8 cellular contexts compared by ENCODE assay signal in genomic region chr7:5396542-5396941, GRCh38. TPM values are rescaled to one million over a fixed set of nuclear protein-coding genes. Genes with fewer than 3 reads are reported as not detected.
DNase-seq lines count a peak whose midpoint lies in the region; ATAC-seq and TF ChIP-seq lines count a peak whose summit lies in the region.

No MANE protein-coding gene starts in this region.

- H3K27me3 ChIP-seq in naive thymus-derived CD4-positive, alpha-beta T cell (ENCODE audit: control insufficient read depth in 2 of 2, insufficient read depth in 2 of 2, low read length in 2 of 2): no peaks in the 10 kb centered on the region
- no peaks in the 10 kb centered on the region for H3K27me3 ChIP-seq in thyroid gland

- no peaks in the 10 kb centered on the region for H3K9me3 ChIP-seq in naive thymus-derived CD4-positive, alpha-beta T cell (ENCODE audit: control insufficient read depth in 2 of 3, low read length in 3 of 3)
- H3K9me3 ChIP-seq in thyroid gland: no peaks in the 10 kb centered on the region

- peak overlapping the region; percentile 89 for H3K27ac Mint-ChIP-seq in activated B cell treated with CpG ODN at 0.5 μM for 24 hours
- peak overlapping the region; percentile 58 to 94 (median 91) for H3K27ac Mint-ChIP-seq in naive thymus-derived CD4-positive, alpha-beta T cell

- no peaks in the 10 kb centered on the region for H3K27me3 Mint-ChIP-seq in activated B cell treated with CpG ODN at 0.5 μM for 24 hours
- H3K27me3 Mint-ChIP-seq in naive thymus-derived CD4-positive, alpha-beta T cell: no peaks in the 10 kb centered on the region

- POLR2A ChIA-PET in activated B cell treated with CpG ODN at 0.5 μM for 24 hours (lab: Charles Lee): interaction anchor here (0.9 to 2.2 kb wide), 17 partner anchors 13 to 427 kb away, joined by 3 to 17 read pairs (median 6); no protein-coding TSS in a partner anchor
- POLR2A ChIA-PET in naive thymus-derived CD4-positive, alpha-beta T cell (lab: Charles Lee): interaction anchor here (0.6 to 1.6 kb wide), 8 partner anchors 20 to 305 kb away, joined by 3 to 12 read pairs (median 4); partner anchors contain the start of gene TNRC18

- H3K36me3 ChIP-seq in naive thymus-derived CD4-positive, alpha-beta T cell (ENCODE audit: control insufficient read depth in 2 of 3, insufficient read depth in 3 of 3, low read length in 3 of 3): peaks cover 0 to 29% (median 0%) of the 10 kb centered on the region in 3 experiments
- H3K36me3 ChIP-seq in thyroid gland: peaks cover 11 to 13% of the 10 kb centered on the region in 2 donors

- intact Hi-C loops in activated B cell treated with CpG ODN at 0.5 μM for 24 hours (cut with micrococcal nuclease) (loop anchor here (2.0 kb wide), 1 partner anchor 24 kb away; no protein-coding TSS in a partner anchor), thyroid gland (cut with DNase I) (no loop called here)
- intact Hi-C loops in naive thymus-derived CD4-positive, alpha-beta T cell (cut with micrococcal nuclease): loop anchor here (1.0 to 2.0 kb wide), 9 partner anchors 28 to 426 kb away; no protein-coding TSS in a partner anchor

- H3K4me3 Mint-ChIP-seq in activated B cell treated with CpG ODN at 0.5 μM for 24 hours: peak overlapping the region; percentile 86
- peak overlapping the region; percentile 78 to 89 (median 83) for H3K4me3 Mint-ChIP-seq in naive thymus-derived CD4-positive, alpha-beta T cell

- no peaks in the 10 kb centered on the region for H3K9me3 Mint-ChIP-seq in activated B cell treated with CpG ODN at 0.5 μM for 24 hours
- peaks cover 0 to under 1% (median 0%) of the 10 kb centered on the region in 11 donors for H3K9me3 Mint-ChIP-seq in naive thymus-derived CD4-positive, alpha-beta T cell

- CTCF ChIA-PET in activated B cell treated with CpG ODN at 0.5 μM for 24 hours (lab: Charles Lee): interaction anchor here (1.0 to 2.1 kb wide), 9 partner anchors 21 to 305 kb away, joined by 3 to 12 read pairs (median 7); partner anchors contain the start of gene TNRC18
- CTCF ChIA-PET in naive thymus-derived CD4-positive, alpha-beta T cell (lab: Charles Lee): interaction anchor here (0.5 to 1.7 kb wide), 14 partner anchors 12 to 923 kb away, joined by 3 to 8 read pairs (median 4); partner anchors contain the start of gene TNRC18

- H3K4me1 Mint-ChIP-seq in activated B cell treated with CpG ODN at 0.5 μM for 24 hours: peaks cover 30% of the 10 kb centered on the region
- H3K4me1 Mint-ChIP-seq in naive thymus-derived CD4-positive, alpha-beta T cell: peaks cover 27 to 46% (median 37%) of the 10 kb centered on the region in 7 donors

- DNase-seq in CMK (ENCODE audit: low read depth): peak; percentile 39
- peak in 64 of 76 experiments; percentile 5 to 84 (median 47) for DNase-seq in HUDEP-2 (lab: John Stamatoyannopoulos, UW; ENCODE audit: unreplicated experiment in 76 of 76)
- DNase-seq in activated B cell treated with CpG ODN at 0.5 μM for 24 hours: peak; percentile 35
- peak; percentile 37 to 69 (median 59) for DNase-seq in naive thymus-derived CD4-positive, alpha-beta T cell
- DNase-seq in thyroid gland: no peak
- no peak for DNase-seq in superior temporal gyrus (ENCODE audit: extremely low spot score)

- H3K4me3 ChIP-seq in naive thymus-derived CD4-positive, alpha-beta T cell (ENCODE audit: low read length): peak overlapping the region; percentile 99
- H3K4me3 ChIP-seq in thyroid gland (replicated peaks in 1 of 3): no peak overlapping the region

- H3K4me1 ChIP-seq in naive thymus-derived CD4-positive, alpha-beta T cell (ENCODE audit: control insufficient read depth in 2 of 2, insufficient read depth in 2 of 2, low read length in 2 of 2): peaks cover 20 to 21% of the 10 kb centered on the region in 2 donors
- H3K4me1 ChIP-seq in thyroid gland: peaks cover 0 to 18% of the 10 kb centered on the region in 2 donors

- H3K36me3 Mint-ChIP-seq in activated B cell treated with CpG ODN at 0.5 μM for 24 hours (ENCODE audit: low read depth): peaks cover 23% of the 10 kb centered on the region
- peaks cover 0 to 14% (median 7%) of the 10 kb centered on the region in 5 donors for H3K36me3 Mint-ChIP-seq in naive thymus-derived CD4-positive, alpha-beta T cell

- no peak for TF ChIP-seq CTCF in activated B cell treated with CpG ODN at 0.5 μM for 24 hours (IDR thresholded peaks at IDR 0.05)
- peak in 2 of 6 experiments; percentile 5 to 7 for TF ChIP-seq CTCF in thyroid gland (IDR thresholded peaks at IDR 0.05)

- ATAC-seq in GM19463 (IDR thresholded peaks at IDR 0.05; ENCODE audit: unreplicated experiment): peak; percentile 32
- peak; percentile 36 for ATAC-seq in activated B cell treated with CpG ODN at 0.5 μM for 24 hours (ENCODE audit: low read depth)
- ATAC-seq in naive thymus-derived CD4-positive, alpha-beta T cell: peak; percentile 58

- WGBS in thyroid gland, 2 donors: 49 to 93% methylated on average over 3 to 4 of the region's 6 CpGs

- peak overlapping the region; percentile 47 for H3K27ac ChIP-seq in cingulate gyrus (ENCODE audit: low read depth, low read length)
- peak overlapping the region; percentile 93 for H3K27ac ChIP-seq in naive thymus-derived CD4-positive, alpha-beta T cell (ENCODE audit: low read depth, low read length)
- H3K27ac ChIP-seq in thyroid gland: peak overlapping the region; percentile 38 to 74 (median 65)

- TF ChIP-seq POLR2A in thyroid gland (IDR thresholded peaks at IDR 0.05): no peak

RNA-seq across cellular contexts. Expression of gene TNRC18, which starts 27.1 kb away (rescaled TPM):
- 55.0 and 57.2 TPM in 2 replicates for total RNA-seq in activated B cell treated with CpG ODN at 0.5 μM for 24 hours
- total RNA-seq in naive thymus-derived CD4-positive, alpha-beta T cell: 10 to 100 TPM; 34.2 to 83.7 (median 49.3) TPM
- under 1 TPM; 0.18 to 0.98 TPM for polyA plus RNA-seq in naive thymus-derived CD4-positive, alpha-beta T cell
- total RNA-seq in thyroid gland: 100 to 1,000 TPM in 2 of 4 donors, 10 to 100 TPM in 2; 47.0 to 173 (median 94.8) TPM

Comparison
In these comparisons a context has a peak if more than half of its experiments do, and no peak if none do; other contexts are left out.
1. DNase-seq: peak in CMK (single experiment), HUDEP-2 (64 of 76), activated B cell treated with CpG ODN at 0.5 μM for 24 hours (single experiment) and naive thymus-derived CD4-positive, alpha-beta T cell (9 of 9); none in thyroid gland (0 of 2) and superior temporal gyrus (single experiment).
2. Peak in every context shown above with its lines, with median percentiles within 50 percentile points of each other: ATAC-seq and H3K27ac ChIP-seq.